In the genomic region with DNA sequence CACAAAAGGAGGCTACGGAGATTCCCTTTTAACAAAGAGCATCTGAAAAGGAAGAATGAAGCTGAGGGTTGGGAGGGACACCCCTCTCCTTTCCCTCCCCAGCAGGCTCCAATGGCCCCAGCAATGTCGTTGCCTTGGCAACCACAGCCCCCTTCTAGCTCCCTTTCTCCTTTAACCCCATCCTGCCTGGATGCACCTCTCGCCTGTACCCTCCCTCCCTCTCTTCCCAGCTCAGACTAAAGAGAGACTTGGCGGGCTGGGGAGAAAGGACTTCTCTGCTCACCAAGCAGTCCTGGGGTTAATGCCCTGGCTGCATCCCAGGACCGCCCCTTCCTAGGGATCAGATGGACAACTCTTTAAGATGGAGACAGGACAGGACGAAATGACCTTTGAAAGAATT, we compare ENCODE assay signal across 27 cellular contexts. TPM values are rescaled to one million over a fixed set of nuclear protein-coding genes. Genes with fewer than 3 reads are reported as not detected.
A peak's percentile ranks its signal among the peaks of the same experiment; 100 is the strongest.
DNase-seq lines count a peak whose midpoint lies in the region; ATAC-seq, FAIRE-seq and TF ChIP-seq lines count a peak whose summit lies in the region.
"Had no signal": no experiment of that assay in that cellular context is flagged by ENCODE, and none has a peak within 500 bp of the region (broad histone marks: within the 10 kb centered on the region; RNA-seq: fewer than 3 reads in every experiment).

No MANE protein-coding gene starts in this region.

- no peaks in the 10 kb centered on the region for H3K36me3 Mint-ChIP-seq in activated CD4-positive, alpha-beta T cell treated with anti-CD3 and anti-CD28 coated beads for 36 hours (ENCODE audit: low read depth)
- no peaks in the 10 kb centered on the region for H3K36me3 Mint-ChIP-seq in activated naive CD4-positive, alpha-beta T cell treated with anti-CD3 and anti-CD28 coated beads, Interleukin-2, amount 10 ng/mL, durations not matched to agents 7 days and 5 days
- H3K36me3 Mint-ChIP-seq: CD8-positive, alpha-beta memory T cell had no signal

- H3K4me3 ChIP-seq in neural cell (ENCODE audit: low read length) (peak overlapping the region; percentile 54), thyroid gland (replicated peaks in 1 of 3) (no peak overlapping the region)
- H3K4me3 ChIP-seq: K562, Peyer's patch had no signal

- no peaks in the 10 kb centered on the region for H3K36me3 ChIP-seq in neural cell (ENCODE audit: insufficient read depth, low read length)
- no peaks in the 10 kb centered on the region for H3K36me3 ChIP-seq in thyroid gland
- H3K36me3 ChIP-seq: Peyer's patch had no signal

- WGBS in thyroid gland, 2 donors = 77 to 81% methylated on average over 6 of the region's 6 CpGs

- no peak for FAIRE-seq in GM12892 (lab: Jason Lieb, UNC)
- FAIRE-seq: GM19239, H54, K562 had no signal

- peak overlapping the region; percentile 42 for H3K4me2 ChIP-seq in neural cell (ENCODE audit: low read length)

- CTCF ChIA-PET in activated CD4-positive, alpha-beta T cell treated with anti-CD3 and anti-CD28 coated beads for 36 hours (lab: Charles Lee) = interaction anchor here (0.7 to 6.3 kb wide), 10 partner anchors 11 to 445 kb away, joined by 3 to 76 read pairs (median 6); a partner anchor contains a TSS
- CTCF ChIA-PET in activated naive CD4-positive, alpha-beta T cell treated with anti-CD3 and anti-CD28 coated beads, Interleukin-2, amount 10 ng/mL, durations not matched to agents 7 days and 5 days (lab: Charles Lee) = interaction anchor here (0.7 to 8.7 kb wide), 13 partner anchors 50 to 410 kb away, joined by 3 to 135 read pairs (median 6); a partner anchor contains a TSS

- no peaks in the 10 kb centered on the region for H3K27me3 ChIP-seq in neural cell (ENCODE audit: insufficient read depth, low read depth, low read length)
- no peaks in the 10 kb centered on the region for H3K27me3 ChIP-seq in thyroid gland
- H3K27me3 ChIP-seq: Peyer's patch had no signal

- TF ChIP-seq CTCF in neural cell (IDR thresholded peaks at IDR 0.05; ENCODE audit: poor library complexity, severe bottlenecking) (no peak), thyroid gland (IDR thresholded peaks at IDR 0.05) (no peak)

- no peak for TF ChIP-seq POLR2A in GM12892 (IDR thresholded peaks at IDR 0.05; ENCODE audit: low read depth, low read length)
- TF ChIP-seq POLR2A in thyroid gland (IDR thresholded peaks at IDR 0.05) = no peak

- intact Hi-C loops in Right ventricle myocardium inferior (cut with DNase I) = loop anchor here (5.0 kb wide), 1 partner anchor 340 kb away; no protein-coding TSS in a partner anchor
- intact Hi-C loops in Right ventricle myocardium superior (cut with DNase I) = loop anchor here (5.0 to 10.0 kb wide), 2 partner anchors 50 to 342 kb away; no protein-coding TSS in a partner anchor
- intact Hi-C loops in activated CD4-positive, alpha-beta T cell treated with anti-CD3 and anti-CD28 coated beads for 36 hours (cut with DNase I, micrococcal nuclease) = no loop called here
- intact Hi-C loops in thyroid gland (cut with DNase I) = loop anchor here (5.0 kb wide), 1 partner anchor 60 kb away; no protein-coding TSS in a partner anchor

- no peaks in the 10 kb centered on the region for H3K79me2 ChIP-seq in neural cell (replicated peaks; ENCODE audit: insufficient read depth, low read length)

- peak overlapping the region; percentile 74 for H3K27ac ChIP-seq in neural cell (ENCODE audit: low read length)
- H3K27ac ChIP-seq in thyroid gland = no peak overlapping the region
- H3K27ac ChIP-seq: C4-2B, Peyer's patch had no signal

- H3K9me3 ChIP-seq in neural cell (ENCODE audit: low read length) (no peaks in the 10 kb centered on the region), thyroid gland (no peaks in the 10 kb centered on the region)
- H3K9me3 ChIP-seq: Peyer's patch had no signal

- ATAC-seq in Right ventricle myocardium inferior (no peak), Right ventricle myocardium superior (ENCODE audit: poor library complexity) (no peak)
- no peak for ATAC-seq in activated CD4-positive, alpha-beta T cell treated with anti-CD3 and anti-CD28 coated beads for 36 hours
- ATAC-seq: K562 had no signal

- H3F3A ChIP-seq in neural cell (ENCODE audit: insufficient read depth, low read length, poor library complexity, severe bottlenecking) = no peaks in the 10 kb centered on the region

- TF ChIP-seq EP300 in neural cell (conservative IDR thresholded peaks at IDR 0.05; ENCODE audit: poor library complexity, severe bottlenecking) = peak; percentile 41

- H3K4me3 Mint-ChIP-seq in activated CD4-positive, alpha-beta T cell treated with anti-CD3 and anti-CD28 coated beads for 36 hours = no peak overlapping the region
- no peak overlapping the region for H3K4me3 Mint-ChIP-seq in activated naive CD4-positive, alpha-beta T cell treated with anti-CD3 and anti-CD28 coated beads, Interleukin-2, amount 10 ng/mL, durations not matched to agents 7 days and 5 days

- peak overlapping the region; percentile 54 for H2AFZ ChIP-seq in neural cell (ENCODE audit: low read depth, low read length)

- H3K9ac ChIP-seq in neural cell (ENCODE audit: low read length) = peak overlapping the region; percentile 66

- peaks cover 16% of the 10 kb centered on the region for H3K4me1 Mint-ChIP-seq in activated CD4-positive, alpha-beta T cell treated with anti-CD3 and anti-CD28 coated beads for 36 hours
- peaks cover 20% of the 10 kb centered on the region for H3K4me1 Mint-ChIP-seq in activated naive CD4-positive, alpha-beta T cell treated with anti-CD3 and anti-CD28 coated beads, Interleukin-2, amount 10 ng/mL, durations not matched to agents 7 days and 5 days

- no peak overlapping the region for H3K27ac Mint-ChIP-seq in activated CD4-positive, alpha-beta T cell treated with anti-CD3 and anti-CD28 coated beads for 36 hours
- no peak overlapping the region for H3K27ac Mint-ChIP-seq in activated naive CD4-positive, alpha-beta T cell treated with anti-CD3 and anti-CD28 coated beads, Interleukin-2, amount 10 ng/mL, durations not matched to agents 7 days and 5 days
- H3K27ac Mint-ChIP-seq: CD8-positive, alpha-beta memory T cell had no signal

- H4K20me1 ChIP-seq in neural cell (ENCODE audit: insufficient read depth) = no peaks in the 10 kb centered on the region

- peak; percentile 39 for TF ChIP-seq RAD21 in neural cell (conservative IDR thresholded peaks at IDR 0.05)

- POLR2A ChIA-PET in activated CD4-positive, alpha-beta T cell treated with anti-CD3 and anti-CD28 coated beads for 36 hours (lab: Charles Lee) = interaction anchor here (1.1 kb wide), 1 partner anchor 55 kb away, joined by 3 read pairs; no protein-coding TSS in a partner anchor

- H3K27me3 Mint-ChIP-seq in activated CD4-positive, alpha-beta T cell treated with anti-CD3 and anti-CD28 coated beads for 36 hours = no peaks in the 10 kb centered on the region
- peaks cover 67% of the 10 kb centered on the region for H3K27me3 Mint-ChIP-seq in activated naive CD4-positive, alpha-beta T cell treated with anti-CD3 and anti-CD28 coated beads, Interleukin-2, amount 10 ng/mL, durations not matched to agents 7 days and 5 days

- H3K9me3 Mint-ChIP-seq in activated CD4-positive, alpha-beta T cell treated with anti-CD3 and anti-CD28 coated beads for 36 hours (ENCODE audit: low read depth) = no peaks in the 10 kb centered on the region
- H3K9me3 Mint-ChIP-seq in activated naive CD4-positive, alpha-beta T cell treated with anti-CD3 and anti-CD28 coated beads, Interleukin-2, amount 10 ng/mL, durations not matched to agents 7 days and 5 days = no peaks in the 10 kb centered on the region
- H3K9me3 Mint-ChIP-seq: CD8-positive, alpha-beta memory T cell had no signal

- H3K9me2 ChIP-seq in neural cell (ENCODE audit: insufficient read depth, low read length) = no peaks in the 10 kb centered on the region

- peaks cover 6 to 22% of the 10 kb centered on the region in 2 donors for H3K4me1 ChIP-seq in thyroid gland

- DNase-seq in Right ventricle myocardium inferior (ENCODE audit: missing footprints) (peak; percentile 25), Right ventricle myocardium superior (no peak), ecto neural progenitor cell (ENCODE audit: low spot score) (peak; percentile 64), GM12892 (ENCODE audit: insufficient read length) (no peak), thyroid gland (no peak)
- DNase-seq in activated CD4-positive, alpha-beta T cell treated with anti-CD3 and anti-CD28 coated beads for 36 hours = no peak
- no peak for DNase-seq in activated naive CD4-positive, alpha-beta T cell treated with anti-CD3 and anti-CD28 coated beads, Interleukin-2, amount 10 ng/mL, durations not matched to agents 7 days and 5 days
- DNase-seq: AML-193; Calu3; CD8-positive, alpha-beta memory T cell; DMS53; EL; GF-D8; MM.1S; NCI-H1048; NCI-H1417 treated with DMSO at 0.1 percent for 48 hours; NCI-H187; NCI-H2107; NCI-H2227 treated with DMSO at 0.1 percent for 48 hours; NCI-H510A treated with DMSO at 0.1 percent for 48 hours; NCI-H748 treated with DMSO at 0.1 percent for 48 hours; Peyer's patch had no signal

RNA-seq across cellular contexts. Expression of a gene that starts 7.1 kb away (rescaled TPM):
- 677 TPM for total RNA-seq in Right ventricle myocardium inferior
- total RNA-seq in Right ventricle myocardium superior = 594 TPM
- polyA plus RNA-seq in neural cell = 846 and 977 TPM in 2 replicates
- polyA minus RNA-seq in neural cell = 368 and 399 TPM in 2 replicates
- total RNA-seq in activated CD4-positive, alpha-beta T cell treated with anti-CD3 and anti-CD28 coated beads for 36 hours = 1,000 to 10,000 TPM; 1,975 to 2,071 TPM
- 3,428 TPM for polyA plus RNA-seq in GM12892 (2012; ENCODE audit: missing spikeins)
- 1,000 to 10,000 TPM in 3 of 4 donors, 100 to 1,000 TPM in 1; 826 to 1,348 (median 1,271) TPM for total RNA-seq in thyroid gland

RNA-seq across cellular contexts. Expression of a gene that starts 19.4 kb away (rescaled TPM):
- 32.3 TPM for total RNA-seq in Right ventricle myocardium inferior
- 23.2 TPM for total RNA-seq in Right ventricle myocardium superior
- polyA plus RNA-seq in neural cell = 14.4 and 17.9 TPM in 2 replicates
- polyA minus RNA-seq in neural cell = 1.5 and 1.7 TPM in 2 replicates
- total RNA-seq in activated CD4-positive, alpha-beta T cell treated with anti-CD3 and anti-CD28 coated beads for 36 hours = 10 to 100 TPM; 61.5 to 90.0 TPM
- 42.5 TPM for polyA plus RNA-seq in GM12892 (2012; ENCODE audit: missing spikeins)
- total RNA-seq in thyroid gland = 10 to 100 TPM; 34.9 to 98.8 (median 77.6) TPM

RNA-seq across cellular contexts. Expression of a gene that starts 27.9 kb away (rescaled TPM):
- 31.5 TPM for total RNA-seq in Right ventricle myocardium inferior
- total RNA-seq in Right ventricle myocardium superior = 27.5 TPM
- polyA plus RNA-seq in neural cell = 57.8 and 75.8 TPM in 2 replicates
- polyA minus RNA-seq in neural cell = 25.8 and 33.5 TPM in 2 replicates
- 1 to 10 TPM; 6.3 to 7.5 TPM for total RNA-seq in activated CD4-positive, alpha-beta T cell treated with anti-CD3 and anti-CD28 coated beads for 36 hours
- 7.9 TPM for polyA plus RNA-seq in GM12892 (2012; ENCODE audit: missing spikeins)
- 10 to 100 TPM; 20.0 to 91.9 (median 49.3) TPM for total RNA-seq in thyroid gland

RNA-seq across cellular contexts. Expression of a gene that starts 28.9 kb away (rescaled TPM):
- total RNA-seq in Right ventricle myocardium inferior (13.8 TPM), Right ventricle myocardium superior (12.6 TPM), thyroid gland (10 to 100 TPM; 64.5 to 94.9 (median 87.8) TPM)
- polyA plus RNA-seq in neural cell = 0.50 and 0.81 TPM in 2 replicates
- 0.97 and 1.3 TPM in 2 replicates for polyA minus RNA-seq in neural cell
- 10 to 100 TPM; 62.4 to 65.0 TPM for total RNA-seq in activated CD4-positive, alpha-beta T cell treated with anti-CD3 and anti-CD28 coated beads for 36 hours
- 43.7 TPM for polyA plus RNA-seq in GM12892 (2012; ENCODE audit: missing spikeins)

RNA-seq across cellular contexts. Expression of a gene that starts 35.5 kb away (rescaled TPM):
- total RNA-seq in Right ventricle myocardium inferior (79.8 TPM), Right ventricle myocardium superior (64.1 TPM), thyroid gland (10 to 100 TPM; 22.2 to 66.2 (median 41.1) TPM)
- 251 and 327 TPM in 2 replicates for polyA plus RNA-seq in neural cell
- 94.5 and 105 TPM in 2 replicates for polyA minus RNA-seq in neural cell
- total RNA-seq in activated CD4-positive, alpha-beta T cell treated with anti-CD3 and anti-CD28 coated beads for 36 hours = 10 to 100 TPM; 12.5 to 13.6 TPM
- 6.6 TPM for polyA plus RNA-seq in GM12892 (2012; ENCODE audit: missing spikeins)

Comparison
In these comparisons a context has a peak if more than half of its experiments do, and no peak if none do; other contexts are left out.
1. DNase-seq: peak in Right ventricle myocardium inferior (single experiment) and ecto neural progenitor cell (single experiment); none in Right ventricle myocardium superior (single experiment), activated CD4-positive, alpha-beta T cell treated with anti-CD3 and anti-CD28 coated beads for 36 hours (single experiment), GM12892 (single experiment), thyroid gland (0 of 2) and activated naive CD4-positive, alpha-beta T cell treated with anti-CD3 and anti-CD28 coated beads, Interleukin-2, amount 10 ng/mL, durations not matched to agents 7 days and 5 days (single experiment).
2. intact Hi-C loops: an anchor here in Right ventricle myocardium inferior (5.0 kb wide), Right ventricle myocardium superior (5.0 to 10.0 kb wide) and thyroid gland (5.0 kb wide); none called in activated CD4-positive, alpha-beta T cell treated with anti-CD3 and anti-CD28 coated beads for 36 hours.